ENCODE assay signal across 8 cellular contexts in genomic region chr12:133080051-133080618, GRCh38. TPM values are rescaled to one million over a fixed set of nuclear protein-coding genes. Genes with fewer than 3 reads are reported as not detected.
A peak's percentile ranks its signal among the peaks of the same experiment; 100 is the strongest.
DNase-seq lines count a peak whose midpoint lies in the region; ATAC-seq, FAIRE-seq and TF ChIP-seq lines count a peak whose summit lies in the region.

No MANE protein-coding gene starts in this region.

- TF ChIP-seq POLR2A in gastroesophageal sphincter (IDR thresholded peaks at IDR 0.05): no peak

- 0% methylated on average over 18 to 26 of the region's 40 CpGs for WGBS in gastroesophageal sphincter (ENCODE audit: low coverage in 1 of 2), 2 donors
- no CpG with 5 or more reads among the region's 40 CpGs for WGBS in neuronal stem cell (ENCODE audit: extremely low coverage in 2 of 2, insufficient read length in 2 of 2, insufficient replicate concordance in 1 of 2), 2 donors

- H3K4me3 ChIP-seq in H7 (ENCODE audit: insufficient read depth, low read depth, low read length): peak overlapping the region; percentile 90
- peak overlapping the region; percentile 73 for H3K4me3 ChIP-seq in MM.1S (ENCODE audit: low read length)
- peak overlapping the region; percentile 80 to 95 for H3K4me3 ChIP-seq in gastroesophageal sphincter
- H3K4me3 ChIP-seq in neuronal stem cell (ENCODE audit: low read length in 2 of 2): peak overlapping the region; percentile 80 to 85

- H3K4me1 ChIP-seq in MM.1S (ENCODE audit: low read length): no peaks in the 10 kb centered on the region
- H3K4me1 ChIP-seq in gastroesophageal sphincter: peaks cover 0 to 14% (median 3%) of the 10 kb centered on the region in 3 donors
- peaks cover 2 to 3% of the 10 kb centered on the region in 2 donors for H3K4me1 ChIP-seq in neuronal stem cell (ENCODE audit: control insufficient read depth in 2 of 2, insufficient read depth in 1 of 2, low read depth in 1 of 2, low read length in 2 of 2)

- H3K36me3 ChIP-seq in H7 (replicated peaks; ENCODE audit: control insufficient read depth, insufficient read depth, low read length) (peaks cover 9% of the 10 kb centered on the region), MM.1S (replicated peaks; ENCODE audit: insufficient read depth, low read length) (no peaks in the 10 kb centered on the region; the same call in 1 of the 2 replicates), gastroesophageal sphincter (peaks cover 8 to 38% of the 10 kb centered on the region in 2 donors), neuronal stem cell (replicated peaks in 1 of 2; ENCODE audit: control insufficient read depth in 2 of 2, insufficient read depth in 2 of 2, low read length in 2 of 2) (peaks cover 14 to 38% of the 10 kb centered on the region in 2 donors)

- no peak overlapping the region for H2AK5ac ChIP-seq in neuronal stem cell (ENCODE audit: low read depth, low read length)

- H3K9me3 ChIP-seq in MM.1S (replicated peaks; ENCODE audit: insufficient read depth, low read length) (no peaks in the 10 kb centered on the region), gastroesophageal sphincter (peaks cover 0 to 80% (median 0%) of the 10 kb centered on the region in 3 donors), neuronal stem cell (replicated peaks in 1 of 2; ENCODE audit: control insufficient read depth in 2 of 2, insufficient read depth in 1 of 2, low read depth in 1 of 2, low read length in 2 of 2) (peaks cover 32 to 68% of the 10 kb centered on the region in 2 donors)

- ATAC-seq in gastroesophageal sphincter: peak; percentile 94

- H3K23ac ChIP-seq in neuronal stem cell (ENCODE audit: low read depth, low read length, poor library complexity): peak overlapping the region; percentile 37

- no peak overlapping the region for H2BK12ac ChIP-seq in neuronal stem cell (ENCODE audit: low read length)

- H3K27ac ChIP-seq in MM.1S (ENCODE audit: low read length) (peak overlapping the region; percentile 95), gastroesophageal sphincter (peak overlapping the region; percentile 94 to 99 (median 98)), neuronal stem cell (replicated peaks; ENCODE audit: low read length) (peak overlapping the region; percentile 95), substantia nigra (ENCODE audit: low read depth, low read length, poor library complexity, severe bottlenecking) (peak overlapping the region; percentile 92)

- DNase-seq in H7: peak; percentile 82
- peak; percentile 93 for DNase-seq in MM.1S
- peak; percentile 100 for DNase-seq in SIG-M5 treated with dmso at 0.1 percent for 504 hours (lab: John Stamatoyannopoulos, UW; ENCODE audit: unreplicated experiment)
- peak; percentile 89 to 92 (median 90) for DNase-seq in activated naive CD4-positive, alpha-beta T cell (lab: John Stamatoyannopoulos, UW)
- peak; percentile 99 for DNase-seq in neuronal stem cell (ENCODE audit: low spot score)
- peak; percentile 92 to 100 (median 98) for DNase-seq in substantia nigra (lab: John Stamatoyannopoulos, UW)

- FAIRE-seq in G401.6 (lab: Jason Lieb, UNC): peak; percentile 97

- peak overlapping the region; percentile 56 for H2BK5ac ChIP-seq in neuronal stem cell (ENCODE audit: low read length)

- peak overlapping the region; percentile 85 for H2AFZ ChIP-seq in MM.1S (ENCODE audit: low read length)
- peak overlapping the region; percentile 89 for H2AFZ ChIP-seq in neuronal stem cell (ENCODE audit: low read length)

- no peak overlapping the region for H2BK15ac ChIP-seq in neuronal stem cell (ENCODE audit: low read length)

- H3K9me2 ChIP-seq in MM.1S (replicated peaks; ENCODE audit: insufficient read depth, low read length): no peaks in the 10 kb centered on the region

- H3K4me2 ChIP-seq in MM.1S (ENCODE audit: low read depth, low read length): peak overlapping the region; percentile 43
- peak overlapping the region; percentile 50 for H3K4me2 ChIP-seq in neuronal stem cell (ENCODE audit: insufficient read depth, low read length, poor library complexity, severe bottlenecking)

- no peak overlapping the region for H2BK120ac ChIP-seq in neuronal stem cell (ENCODE audit: low read depth, low read length)

- H3K18ac ChIP-seq in neuronal stem cell (ENCODE audit: low read length): peak overlapping the region; percentile 92

- TF ChIP-seq CTCF in MM.1S (IDR thresholded peaks at IDR 0.05; ENCODE audit: low read length) (no peak), gastroesophageal sphincter (IDR thresholded peaks at IDR 0.05) (no peak)

- H3K9ac ChIP-seq in MM.1S (ENCODE audit: low read length) (peak overlapping the region; percentile 83), neuronal stem cell (ENCODE audit: low read depth, low read length, poor library complexity) (peak overlapping the region; percentile 56)

- H3K14ac ChIP-seq in neuronal stem cell (ENCODE audit: low read length): no peak overlapping the region

- H3F3A ChIP-seq in MM.1S (ENCODE audit: insufficient read depth, low read length): no peaks in the 10 kb centered on the region

- no peaks in the 10 kb centered on the region for H3K79me2 ChIP-seq in MM.1S (ENCODE audit: low read length)

- no peaks in the 10 kb centered on the region for H3K79me1 ChIP-seq in neuronal stem cell (ENCODE audit: low read depth, low read length)

- H3K27me3 ChIP-seq in H7 (ENCODE audit: control insufficient read depth, insufficient read depth, low read length) (no peaks in the 10 kb centered on the region), MM.1S (replicated peaks; ENCODE audit: insufficient read depth, low read length) (no peaks in the 10 kb centered on the region), gastroesophageal sphincter (no peaks in the 10 kb centered on the region), neuronal stem cell (ENCODE audit: control insufficient read depth in 3 of 3, insufficient read depth in 3 of 3, low read depth in 1 of 3, low read length in 3 of 3) (no peaks in the 10 kb centered on the region)

- no peaks in the 10 kb centered on the region for H4K20me1 ChIP-seq in MM.1S (ENCODE audit: insufficient read depth, low read length)

- H4K8ac ChIP-seq in neuronal stem cell (ENCODE audit: low read depth, low read length): no peak overlapping the region

- H4K91ac ChIP-seq in neuronal stem cell (ENCODE audit: low read depth, low read length, poor library complexity): no peak overlapping the region

- H3K4ac ChIP-seq in neuronal stem cell (ENCODE audit: low read length): no peak overlapping the region

- no peak for TF ChIP-seq EP300 in gastroesophageal sphincter (IDR thresholded peaks at IDR 0.05)

RNA-seq across cellular contexts. Expression of gene ZNF140, which starts 0.6 kb away (rescaled TPM):
- 13.4 and 15.1 TPM in 2 replicates for total RNA-seq in H7 (2014; rRNA removed; shearing (Covaris generic))
- 10 to 100 TPM in 3 of 4 donors, 1 to 10 TPM in 1; 9.7 to 29.7 (median 13.7) TPM for total RNA-seq in gastroesophageal sphincter
- polyA plus RNA-seq in neuronal stem cell (2013, experiment 1 of 2): 10.9 TPM
- 11.4 TPM for polyA plus RNA-seq in neuronal stem cell (2013, experiment 2 of 2)

RNA-seq across cellular contexts. Expression of gene ZNF84, which starts 42.8 kb away (rescaled TPM):
- total RNA-seq in H7 (2014; rRNA removed; shearing (Covaris generic)): 12.1 and 14.6 TPM in 2 replicates
- 10 to 100 TPM; 16.2 to 47.5 (median 20.0) TPM for total RNA-seq in gastroesophageal sphincter
- polyA plus RNA-seq in neuronal stem cell (2013, experiment 1 of 2): 23.9 TPM
- polyA plus RNA-seq in neuronal stem cell (2013, experiment 2 of 2): 27.6 TPM

RNA-seq across cellular contexts. Expression of gene ZNF891, which starts 49.9 kb away (rescaled TPM):
- 0.55 and 0.96 TPM in 2 replicates for total RNA-seq in H7 (2014; rRNA removed; shearing (Covaris generic))
- total RNA-seq in gastroesophageal sphincter: 1 to 10 TPM; 2.5 to 5.1 (median 2.9) TPM
- polyA plus RNA-seq in neuronal stem cell (2013, experiment 1 of 2): 2.1 TPM
- 2.1 TPM for polyA plus RNA-seq in neuronal stem cell (2013, experiment 2 of 2)

RNA-seq across cellular contexts. Expression of gene ZNF10, which starts 50.3 kb away (rescaled TPM):
- 2.2 and 5.6 TPM in 2 replicates for total RNA-seq in H7 (2014; rRNA removed; shearing (Covaris generic))
- total RNA-seq in gastroesophageal sphincter: 10 to 100 TPM in 2 of 4 donors, 1 to 10 TPM in 2; 1.8 to 20.9 (median 11.1) TPM
- 7.1 TPM for polyA plus RNA-seq in neuronal stem cell (2013, experiment 1 of 2)
- 8.6 TPM for polyA plus RNA-seq in neuronal stem cell (2013, experiment 2 of 2)

Comparison
In these comparisons a context has a peak if more than half of its experiments do, and no peak if none do; other contexts are left out.
1. Peak in every context shown above with its lines: DNase-seq, ATAC-seq, H3K4me3 ChIP-seq and H3K27ac ChIP-seq.